ENCODE assay signal across 10 cellular contexts in the genomic region with DNA sequence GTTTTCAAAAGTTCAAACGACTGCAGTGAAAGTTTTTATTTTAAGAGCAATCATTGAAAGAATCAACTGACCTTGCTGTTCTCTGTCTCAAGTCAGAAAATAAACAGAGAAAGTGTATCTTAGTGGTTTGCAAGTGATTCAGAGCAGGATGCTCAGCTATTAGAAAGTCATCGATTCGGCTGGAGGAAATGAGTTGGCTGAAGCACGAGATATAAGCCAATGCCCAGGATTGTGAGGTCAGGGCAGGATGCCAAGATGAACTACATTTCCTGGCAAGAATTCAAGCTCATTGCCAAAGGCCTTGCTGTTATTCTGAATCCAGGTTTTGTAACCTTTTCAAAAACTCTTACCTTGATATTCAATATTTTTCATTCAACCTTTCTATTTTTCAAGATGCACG.
DNase-seq lines count a peak whose midpoint lies in the region; ATAC-seq and TF ChIP-seq lines count a peak whose summit lies in the region.
"Had no signal": no experiment of that assay in that cellular context is flagged by ENCODE, and none has a peak within 500 bp of the region (broad histone marks: within the 10 kb centered on the region; RNA-seq: fewer than 3 reads in every experiment).

No MANE protein-coding gene starts in this region.

- ATAC-seq in HG02938 (IDR thresholded peaks at IDR 0.05; ENCODE audit: unreplicated experiment): peak; percentile 70

- TF ChIP-seq CTCF in fibroblast of pulmonary artery (IDR thresholded peaks at IDR 0.05; ENCODE audit: low read length, missing control alignments) (no peak), spleen (IDR thresholded peaks at IDR 0.05 in 8 of 11, conservative IDR thresholded peaks at IDR 0.05 in 3 of 11) (no peak)

- no peaks in the 10 kb centered on the region for H3K27me3 ChIP-seq in spleen (replicated peaks in 1 of 7)

- H3K4me3 ChIP-seq in fibroblast of pulmonary artery (replicated peaks; ENCODE audit: low read depth, low read length): no peak overlapping the region
- peak overlapping the region in 2 of 8 donors; percentile 32 to 60 for H3K4me3 ChIP-seq in spleen

- H3K27ac ChIP-seq in spleen: peak overlapping the region in 2 of 8 donors; percentile 1 to 66
- H3K27ac ChIP-seq: C4-2B, VCaP had no signal

- no peaks in the 10 kb centered on the region for H3K36me3 ChIP-seq in spleen

- TF ChIP-seq POLR2A in spleen (IDR thresholded peaks at IDR 0.05): no peak

- WGBS in spleen, 5 donors: 16 to 20% (median 18%) methylated on average over 5 of the region's 5 CpGs

- DNase-seq in NCI-H82 (lab: John Stamatoyannopoulos, UW): peak; percentile 23
- no peak for DNase-seq in NCI-H82 treated with DMSO at 0.1 percent for 48 hours (lab: John Stamatoyannopoulos, UW; ENCODE audit: unreplicated experiment)
- peak; percentile 77 for DNase-seq in NCI-H460 (ENCODE audit: extremely low read depth, low read depth)
- peak; percentile 86 for DNase-seq in fibroblast of pulmonary artery (ENCODE audit: low read depth)
- DNase-seq in NCI-H510A treated with DMSO at 0.1 percent for 48 hours (lab: John Stamatoyannopoulos, UW): no peak
- DNase-seq in SIG-M5 treated with dmso at 0.1 percent for 504 hours (lab: John Stamatoyannopoulos, UW; ENCODE audit: unreplicated experiment): no peak
- no peak for DNase-seq in spleen

- no peaks in the 10 kb centered on the region for H3K9me3 ChIP-seq in spleen

- H3K4me1 ChIP-seq in spleen: peaks cover 0 to 18% (median 10%) of the 10 kb centered on the region in 6 donors

- intact Hi-C loops in spleen (cut with DNase I; ENCODE audit: low total_unique reads): no loop called here

Comparison
In these comparisons a context has a peak if more than half of its experiments do, and no peak if none do; other contexts are left out.
1. DNase-seq: peak in NCI-H82 (single experiment), NCI-H460 (single experiment) and fibroblast of pulmonary artery (single experiment); none in NCI-H82 treated with DMSO at 0.1 percent for 48 hours (single experiment), NCI-H510A treated with DMSO at 0.1 percent for 48 hours (single experiment), SIG-M5 treated with dmso at 0.1 percent for 504 hours (single experiment) and spleen (single experiment).